Comparison of ENCODE assay signal across 7 cellular contexts in the genomic region with DNA sequence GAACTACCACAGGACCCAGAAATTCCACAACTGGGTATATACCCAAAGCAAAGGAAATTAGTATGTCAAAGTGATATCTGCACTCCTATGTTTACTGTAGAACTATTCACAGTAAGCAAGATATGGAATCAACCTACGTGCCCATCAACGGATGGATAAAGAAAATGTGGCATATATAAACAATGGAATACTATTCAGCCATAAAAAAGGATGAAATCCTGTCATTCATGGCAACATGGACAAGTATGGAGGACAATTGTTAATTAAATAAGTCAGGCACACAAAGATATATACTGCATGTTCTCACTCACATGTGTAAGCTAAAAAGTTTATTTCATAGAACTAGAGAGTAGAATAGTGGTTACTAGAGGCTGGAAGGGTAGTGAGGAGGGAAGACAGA.
"Had no signal": no experiment of that assay in that cellular context is flagged by ENCODE, and none has a peak within 500 bp of the region (broad histone marks: within the 10 kb centered on the region; RNA-seq: fewer than 3 reads in every experiment).

No MANE protein-coding gene starts in this region.

- H3K4me3 ChIP-seq: GM12878 had no signal

- ATAC-seq: GM12878 had no signal

- FAIRE-seq: G401.6, GM12878, GM12892, GM18507, GM19239 had no signal

- DNase-seq: GDM1, GF-D8 had no signal
